Comparison of ENCODE assay signal across 18 cellular contexts in the genomic region with DNA sequence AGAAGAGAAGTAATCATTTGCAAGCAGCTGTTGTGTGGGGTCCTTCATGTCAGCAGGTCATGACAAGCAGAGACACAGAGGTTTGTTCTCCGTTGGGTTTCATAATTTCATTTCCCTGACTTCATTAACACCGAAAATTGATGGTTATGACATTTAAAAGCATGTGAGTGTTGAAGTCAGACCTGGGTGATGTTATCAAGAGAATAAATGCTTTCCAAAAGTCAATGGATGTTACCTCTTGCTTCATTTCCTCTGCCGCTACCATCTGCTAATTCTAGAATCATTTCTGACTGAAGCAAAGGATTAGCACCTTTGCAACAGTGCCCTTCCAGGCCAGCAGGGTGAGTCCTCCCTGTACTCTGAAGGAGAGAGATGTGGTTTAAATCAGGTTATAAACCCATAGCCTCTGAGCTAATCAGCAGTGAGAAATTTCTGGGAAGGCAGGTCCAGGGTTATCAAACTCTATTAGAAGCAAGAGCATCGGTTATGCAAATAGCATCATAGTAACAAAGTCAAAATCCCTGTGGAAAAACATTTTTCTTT.
"Had no signal": no experiment of that assay in that cellular context is flagged by ENCODE, and none has a peak within 500 bp of the region (broad histone marks: within the 10 kb centered on the region; RNA-seq: fewer than 3 reads in every experiment).

No MANE protein-coding gene starts in this region.

- H3K36me3 Mint-ChIP-seq: naive thymus-derived CD4-positive, alpha-beta T cell; stimulated activated naive B cell treated with anti-CD40 and anti-IgM and Interleukin-4, amounts not matched to agents 10 μg/mL and 1 μg/mL and 100 μg/mL, for 72 hours had no signal

- DNase-seq: activated CD4-positive, alpha-beta T cell treated with anti-CD3 and anti-CD28 coated beads, Interleukin-2, amount 50 U/mL, for 48 hours; activated naive CD4-positive, alpha-beta T cell treated with Interleukin-2 at 50 U/mL for 16 hours; aorta; kidney; left lung; mammary epithelial cell; mucosa of descending colon; naive thymus-derived CD4-positive, alpha-beta T cell; posterior cingulate gyrus; stimulated activated CD4-positive, alpha-beta T cell treated with anti-CD3 and anti-CD28 coated beads, Interleukin-15, amount 100 ng/mL, for 24 hours; stimulated activated CD4-positive, alpha-beta T cell treated with anti-CD3 and anti-CD28 coated beads, Interleukin-4, amount 100 ng/mL, for 1 hour; stimulated activated naive B cell treated with anti-CD40 and anti-IgM and Interleukin-4, amounts not matched to agents 10 μg/mL and 1 μg/mL and 100 μg/mL, for 72 hours had no signal

- H3K36me3 ChIP-seq: breast epithelium, left lung, right atrium auricular region, tibial nerve, vagina had no signal

- H3K27ac ChIP-seq: breast epithelium, left lung, right atrium auricular region, skin epidermis, tibial nerve, vagina had no signal

- H3K4me1 ChIP-seq: breast epithelium, left lung, right atrium auricular region, tibial nerve, vagina had no signal

- H3K27me3 ChIP-seq: breast epithelium, left lung, right atrium auricular region, tibial nerve, vagina had no signal

- H3K27ac Mint-ChIP-seq: activated T-helper 17 cell treated with anti-CD3 and anti-CD28 coated beads, Interleukin-2, amount 50 U/mL, for 72 hours; naive thymus-derived CD4-positive, alpha-beta T cell; stimulated activated naive B cell treated with anti-CD40 and anti-IgM and Interleukin-4, amounts not matched to agents 10 μg/mL and 1 μg/mL and 100 μg/mL, for 72 hours had no signal

- H3K9me3 ChIP-seq: breast epithelium, left lung, mucosa of descending colon, right atrium auricular region, tibial nerve, vagina had no signal

- H3K9me3 Mint-ChIP-seq: activated T-helper 17 cell treated with anti-CD3 and anti-CD28 coated beads, Interleukin-2, amount 50 U/mL, for 72 hours had no signal

- H3K4me3 ChIP-seq: breast epithelium, left lung, mucosa of descending colon, right atrium auricular region, skin epidermis, tibial nerve, vagina had no signal

- H3K27me3 Mint-ChIP-seq: activated T-helper 17 cell treated with anti-CD3 and anti-CD28 coated beads, Interleukin-2, amount 50 U/mL, for 72 hours; stimulated activated naive B cell treated with anti-CD40 and anti-IgM and Interleukin-4, amounts not matched to agents 10 μg/mL and 1 μg/mL and 100 μg/mL, for 72 hours had no signal

- H3K4me3 Mint-ChIP-seq: activated T-helper 17 cell treated with anti-CD3 and anti-CD28 coated beads, Interleukin-2, amount 50 U/mL, for 72 hours; naive thymus-derived CD4-positive, alpha-beta T cell; stimulated activated naive B cell treated with anti-CD40 and anti-IgM and Interleukin-4, amounts not matched to agents 10 μg/mL and 1 μg/mL and 100 μg/mL, for 72 hours had no signal

- H3K4me1 Mint-ChIP-seq: activated T-helper 17 cell treated with anti-CD3 and anti-CD28 coated beads, Interleukin-2, amount 50 U/mL, for 72 hours; naive thymus-derived CD4-positive, alpha-beta T cell; stimulated activated naive B cell treated with anti-CD40 and anti-IgM and Interleukin-4, amounts not matched to agents 10 μg/mL and 1 μg/mL and 100 μg/mL, for 72 hours had no signal
